23 cellular contexts compared by ENCODE assay signal in the genomic region with DNA sequence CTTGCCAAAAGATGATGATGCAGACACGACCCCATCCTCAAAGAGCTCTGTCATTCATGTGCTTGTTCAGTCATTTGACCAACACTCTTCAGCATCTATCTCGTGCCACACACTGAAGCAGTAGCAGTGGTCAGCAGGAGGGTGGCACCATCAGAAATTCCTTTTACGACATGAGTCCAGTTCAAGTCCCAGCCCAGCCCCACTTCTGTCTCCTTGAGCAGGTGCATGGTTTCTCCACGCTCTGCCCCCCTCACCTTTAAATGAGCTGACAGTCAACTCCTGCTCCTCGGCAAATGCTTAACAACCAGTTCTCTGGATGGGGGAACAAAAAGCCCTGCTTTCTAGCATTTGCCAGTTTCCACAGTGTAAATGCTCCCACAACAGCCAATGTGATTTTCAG.
"Had no signal": no experiment of that assay in that cellular context is flagged by ENCODE, and none has a peak within 500 bp of the region (broad histone marks: within the 10 kb centered on the region; RNA-seq: fewer than 3 reads in every experiment).

No MANE protein-coding gene starts in this region.

- H3K27ac Mint-ChIP-seq: activated naive CD4-positive, alpha-beta T cell treated with anti-CD3 and anti-CD28 coated beads, Interleukin-2, amount 50 U/mL, for 72 hours; effector memory CD8-positive, alpha-beta T cell; nephron progenitor cell; T-cell; T-helper 2 cell treated with Interferon-gamma antibody and Interleukin-4, amounts not matched to agents 5 μg/mL and 100 μg/mL, for 36 hours had no signal

- DNase-seq: activated CD4-positive, CD25-positive, alpha-beta regulatory T cell treated with anti-CD3 and anti-CD28 coated beads, Interleukin-2, amount 50 U/mL, for 72 hours; activated T-cell treated with anti-CD3 and anti-CD28 coated beads, Interleukin-2, amount 50 U/mL, for 1 hour; colonic mucosa; dorsolateral prefrontal cortex; effector memory CD8-positive, alpha-beta T cell; midbrain; nephron progenitor cell; occipital lobe; posterior cingulate gyrus; stimulated activated CD4-positive, alpha-beta T cell treated with anti-CD3 and anti-CD28 coated beads, Interleukin-2, amount 100 ng/mL, for 48 hours; stimulated activated naive CD4-positive, alpha-beta T cell; T-cell; WERI-Rb-1 had no signal

- H3K9me3 ChIP-seq: colonic mucosa, heart left ventricle, sigmoid colon, thyroid gland, uterus had no signal

- FAIRE-seq: astrocyte, endothelial cell of umbilical vein, kidney, TTC549 had no signal

- H3K4me1 ChIP-seq: colonic mucosa, uterus had no signal

- H3K4me3 Mint-ChIP-seq: effector memory CD8-positive, alpha-beta T cell; nephron progenitor cell; T-cell; T-helper 2 cell treated with Interferon-gamma antibody and Interleukin-4, amounts not matched to agents 5 μg/mL and 100 μg/mL, for 36 hours had no signal

- H3K9me3 Mint-ChIP-seq: activated naive CD4-positive, alpha-beta T cell treated with anti-CD3 and anti-CD28 coated beads, Interleukin-2, amount 50 U/mL, for 72 hours; effector memory CD8-positive, alpha-beta T cell; nephron progenitor cell; T-cell; T-helper 2 cell treated with Interferon-gamma antibody and Interleukin-4, amounts not matched to agents 5 μg/mL and 100 μg/mL, for 36 hours had no signal

- H3K27me3 ChIP-seq: colonic mucosa, dorsolateral prefrontal cortex, heart left ventricle, sigmoid colon, thyroid gland, uterus had no signal

- H3K36me3 ChIP-seq: colonic mucosa, heart left ventricle, sigmoid colon, thyroid gland, uterus, WERI-Rb-1 had no signal

- H3K27ac ChIP-seq: colonic mucosa, dorsolateral prefrontal cortex, heart left ventricle, thyroid gland, uterus, WERI-Rb-1 had no signal

- H3K4me3 ChIP-seq: colonic mucosa, dorsolateral prefrontal cortex, heart left ventricle, sigmoid colon, thyroid gland, uterus had no signal

- ATAC-seq: activated naive CD4-positive, alpha-beta T cell treated with anti-CD3 and anti-CD28 coated beads, Interleukin-2, amount 50 U/mL, for 72 hours; effector memory CD8-positive, alpha-beta T cell; T-cell had no signal

- H3K36me3 Mint-ChIP-seq: activated naive CD4-positive, alpha-beta T cell treated with anti-CD3 and anti-CD28 coated beads, Interleukin-2, amount 50 U/mL, for 72 hours; T-cell had no signal
